In genomic region chr10:91923371-91924211, GRCh38 we compare ENCODE assay signal across 1 cellular context.
TF ChIP-seq lines count a peak whose summit lies in the region.

TSS of gene BTAF1 (plus strand) at chr10:91923770. CDS start at chr10:91924077, 307 bp downstream.

TF ChIP-seq in A549, 52 proteins besides CTCF, POLR2A, EP300 and RAD21 (continued from another document):
- TF ChIP-seq HOXA7 (CRISPR knock-in tag; IDR thresholded peaks at IDR 0.05) (peak; percentile 73; the same call in 1 of the 2 replicates), RNF2 (IDR thresholded peaks at IDR 0.05; ENCODE audit: borderline replicate concordance, low read depth) (no peak), BCL3 (IDR thresholded peaks at IDR 0.05) (peak; percentile 96), SMC3 (IDR thresholded peaks at IDR 0.05) (no peak), PHF8 (IDR thresholded peaks at IDR 0.05; ENCODE audit: borderline replicate concordance, low read depth) (peak; percentile 97), MAX (IDR thresholded peaks at IDR 0.05) (peak; percentile 94), NPAS2 (CRISPR knock-in tag; IDR thresholded peaks at IDR 0.05; ENCODE audit: borderline replicate concordance) (no peak), ESRRA (IDR thresholded peaks at IDR 0.05; ENCODE audit: borderline replicate concordance, low read length) (no peak)
- TF ChIP-seq, protein P1, sequence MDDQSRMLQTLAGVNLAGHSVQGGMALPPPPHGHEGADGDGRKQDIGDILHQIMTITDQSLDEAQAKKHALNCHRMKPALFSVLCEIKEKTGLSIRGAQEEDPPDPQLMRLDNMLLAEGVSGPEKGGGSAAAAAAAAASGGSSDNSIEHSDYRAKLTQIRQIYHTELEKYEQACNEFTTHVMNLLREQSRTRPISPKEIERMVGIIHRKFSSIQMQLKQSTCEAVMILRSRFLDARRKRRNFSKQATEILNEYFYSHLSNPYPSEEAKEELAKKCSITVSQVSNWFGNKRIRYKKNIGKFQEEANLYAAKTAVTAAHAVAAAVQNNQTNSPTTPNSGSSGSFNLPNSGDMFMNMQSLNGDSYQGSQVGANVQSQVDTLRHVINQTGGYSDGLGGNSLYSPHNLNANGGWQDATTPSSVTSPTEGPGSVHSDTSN (IDR thresholded peaks at IDR 0.05): no peak
